24 cellular contexts compared by ENCODE assay signal in genomic region chr1:9040659-9041030, GRCh38. TPM values are rescaled to one million over a fixed set of nuclear protein-coding genes. Genes with fewer than 3 reads are reported as not detected.
DNase-seq lines count a peak whose midpoint lies in the region; ATAC-seq, FAIRE-seq and TF ChIP-seq lines count a peak whose summit lies in the region.
"Had no signal": no experiment of that assay in that cellular context is flagged by ENCODE, and none has a peak within 500 bp of the region (broad histone marks: within the 10 kb centered on the region; RNA-seq: fewer than 3 reads in every experiment).

No MANE protein-coding gene starts in this region.

- H3K4me2 ChIP-seq in DOHH2 (ENCODE audit: low read length) = no peak overlapping the region
- no peak overlapping the region for H3K4me2 ChIP-seq in GM12878 (ENCODE audit: control insufficient read depth, insufficient read depth)
- no peak overlapping the region for H3K4me2 ChIP-seq in osteoblast (ENCODE audit: insufficient read depth, low read length)
- H3K4me2 ChIP-seq: BLaER1 had no signal

- H3K27ac Mint-ChIP-seq in CD8-positive, alpha-beta T cell = no peak overlapping the region
- H3K27ac Mint-ChIP-seq: CD4-positive, CD25-positive, alpha-beta regulatory T cell; CD8-positive, alpha-beta memory T cell had no signal

- CTCF ChIA-PET in GM12878 (lab: Yijun Ruan, JAX) = interaction anchor here (1.1 to 1.3 kb wide), 3 partner anchors 28 to 61 kb away, joined by 3 to 5 read pairs (median 3); no protein-coding TSS in a partner anchor
- CTCF ChIA-PET in CD8-positive, alpha-beta T cell (lab: Charles Lee) = interaction anchor here (1.1 kb wide), 1 partner anchor 35 kb away, joined by 8 read pairs; no protein-coding TSS in a partner anchor

- no peak for ATAC-seq in GM12878
- ATAC-seq in CD8-positive, alpha-beta T cell = no peak

- peaks cover 2% of the 10 kb centered on the region for H3K36me3 Mint-ChIP-seq in CD8-positive, alpha-beta T cell
- H3K36me3 Mint-ChIP-seq: CD4-positive, CD25-positive, alpha-beta regulatory T cell had no signal

- H3K9me3 ChIP-seq in DOHH2 (ENCODE audit: control insufficient read depth, insufficient read depth, low read length) = peaks cover 12% of the 10 kb centered on the region
- H3K9me3 ChIP-seq in GM12878 (replicated peaks; ENCODE audit: control insufficient read depth, insufficient read depth, low read length) = peaks cover 5% of the 10 kb centered on the region
- H3K9me3 ChIP-seq in osteoblast (ENCODE audit: low read depth, low read length) = no peaks in the 10 kb centered on the region
- H3K9me3 ChIP-seq in CD8-positive, alpha-beta T cell (ENCODE audit: low read length) = no peaks in the 10 kb centered on the region

- no peaks in the 10 kb centered on the region for H3K4me1 Mint-ChIP-seq in CD8-positive, alpha-beta T cell (ENCODE audit: low read depth)
- H3K4me1 Mint-ChIP-seq: CD4-positive, CD25-positive, alpha-beta regulatory T cell; CD8-positive, alpha-beta memory T cell had no signal

- SMC1A ChIA-PET in GM12878 (lab: Charles Lee; ENCODE audit: uncharacterized antibody, unreplicated experiment) = no interaction called here

- no peak for DNase-seq in GM12878 (ENCODE audit: low read depth, low spot score)
- DNase-seq in osteoblast (ENCODE audit: insufficient read length, low spot score, missing footprints) = peak; percentile 39
- no peak for DNase-seq in NCI-H2196 treated with DMSO at 0.1 percent for 48 hours (lab: John Stamatoyannopoulos, UW; ENCODE audit: unreplicated experiment)
- DNase-seq in CD8-positive, alpha-beta T cell = no peak
- DNase-seq in SIG-M5 (lab: John Stamatoyannopoulos, UW) = no peak
- DNase-seq: CD4-positive, CD25-positive, alpha-beta regulatory T cell; CD8-positive, alpha-beta memory T cell; DMS 273 treated with DMSO at 0.1 percent for 48 hours; DMS79; GF-D8; GM23248; H7; HCEC 1CT had no signal

- H3K9me2 ChIP-seq in DOHH2 (replicated peaks; ENCODE audit: control insufficient read depth, low read length) = no peaks in the 10 kb centered on the region

- TF ChIP-seq CTCF in DOHH2 (IDR thresholded peaks at IDR 0.05; ENCODE audit: low read depth, low read length, poor library complexity, severe bottlenecking) = no peak
- no peak for TF ChIP-seq CTCF in GM12878 (IDR thresholded peaks at IDR 0.05 in 2 of 3, conservative IDR thresholded peaks at IDR 0.05 in 1 of 3; ENCODE audit: control insufficient read depth in 2 of 3, extremely low read depth in 1 of 3, insufficient read depth in 1 of 3, low read depth in 3 of 3, low read length in 3 of 3)
- TF ChIP-seq CTCF in osteoblast (IDR thresholded peaks at IDR 0.05; ENCODE audit: extremely low read depth, low read depth, low read length) = no peak
- TF ChIP-seq CTCF in CD8-positive, alpha-beta T cell (IDR thresholded peaks at IDR 0.05) = no peak

- BruUV-seq in GM12878 (replicated peaks; lab: Mats Ljungman, UMichigan) = no TSS peak

- TF ChIP-seq RAD21 in GM12878 (IDR thresholded peaks at IDR 0.05; ENCODE audit: insufficient read depth, low read depth, low read length) = no peak

- peaks cover 49% of the 10 kb centered on the region for H3F3A ChIP-seq in DOHH2 (ENCODE audit: control insufficient read depth, insufficient read depth)

- intact Hi-C loops in GM12878 (cut with micrococcal nuclease; ENCODE audit: unreplicated experiment) = no loop called here
- intact Hi-C loops in CD8-positive, alpha-beta T cell (cut with DNase I, micrococcal nuclease) = no loop called here

- TF ChIP-seq EP300 in GM12878 (IDR thresholded peaks at IDR 0.05; ENCODE audit: borderline replicate concordance in 1 of 2, control insufficient read depth in 1 of 2, low read depth in 2 of 2, low read length in 2 of 2) = no peak

- peak; percentile 17; the same call in 1 of the 2 replicates for TF ChIP-seq POLR2A in GM12878 (IDR thresholded peaks at IDR 0.05; ENCODE audit: low read depth, low read length)

- H3K27ac ChIP-seq in DOHH2 (ENCODE audit: low read depth, low read length) (peak overlapping the region; percentile 55), GM12878 (ENCODE audit: control insufficient read depth, insufficient read depth) (no peak overlapping the region), osteoblast (ENCODE audit: low read depth, low read length) (no peak overlapping the region)
- H3K27ac ChIP-seq in CD8-positive, alpha-beta T cell (ENCODE audit: low read depth, low read length) = no peak overlapping the region
- H3K27ac ChIP-seq: BLaER1, C4-2B, GM23248 had no signal

- H3K27me3 ChIP-seq in DOHH2 (ENCODE audit: control insufficient read depth, low read length) = no peaks in the 10 kb centered on the region
- H3K27me3 ChIP-seq in GM12878 (replicated peaks in 1 of 2; ENCODE audit: control insufficient read depth in 2 of 2, insufficient read depth in 2 of 2, low read length in 1 of 2) = no peaks in the 10 kb centered on the region
- peaks cover 8% of the 10 kb centered on the region for H3K27me3 ChIP-seq in osteoblast (ENCODE audit: insufficient read depth, low read length)
- no peaks in the 10 kb centered on the region for H3K27me3 ChIP-seq in CD8-positive, alpha-beta T cell (ENCODE audit: insufficient read depth, low read length)
- H3K27me3 ChIP-seq: BLaER1 had no signal

- H3K4me3 ChIP-seq in DOHH2 (ENCODE audit: low read length) (no peak overlapping the region), GM12878 (no peak overlapping the region), osteoblast (ENCODE audit: insufficient read depth, low read length) (no peak overlapping the region)
- no peak overlapping the region for H3K4me3 ChIP-seq in CD8-positive, alpha-beta T cell (ENCODE audit: low read depth, low read length)
- H3K4me3 ChIP-seq: BLaER1, GM23248 had no signal

- H3K27me3 Mint-ChIP-seq in CD8-positive, alpha-beta T cell (ENCODE audit: low read depth) = no peaks in the 10 kb centered on the region
- H3K27me3 Mint-ChIP-seq: CD4-positive, CD25-positive, alpha-beta regulatory T cell had no signal

- H3K79me2 ChIP-seq in DOHH2 (ENCODE audit: control insufficient read depth, low read length) (peaks cover 17% of the 10 kb centered on the region; the same call in 1 of the 2 replicates), GM12878 (ENCODE audit: control insufficient read depth, insufficient read depth, low read length) (no peaks in the 10 kb centered on the region), osteoblast (ENCODE audit: insufficient read depth, low read length) (no peaks in the 10 kb centered on the region)

- no peak for FAIRE-seq in GM12878 (lab: Jason Lieb, UNC)
- FAIRE-seq: D721Med, GM12892, GM19239, H1 had no signal

- no peak overlapping the region for H3K9ac ChIP-seq in GM12878 (ENCODE audit: control insufficient read depth, insufficient read depth, low read length)
- H3K9ac ChIP-seq: BLaER1, GM23248 had no signal

- RAD21 ChIA-PET in GM12878 (lab: Charles Lee; ENCODE audit: unreplicated experiment) = interaction anchor here (0.6 to 1.0 kb wide), 2 partner anchors 61 to 103 kb away, joined by 3 read pairs; no protein-coding TSS in a partner anchor

- 94% methylated on average over 6 of the region's 6 CpGs for WGBS in GM12878 (ENCODE audit: insufficient coverage, insufficient replicate concordance, low lambda C conversion rate, missing lambda C conversion rate)

- peaks cover under 1% of the 10 kb centered on the region for H3K9me3 Mint-ChIP-seq in CD8-positive, alpha-beta T cell

- POLR2A ChIA-PET in GM12878 (lab: Charles Lee) = no interaction called here
- POLR2A ChIA-PET in CD8-positive, alpha-beta T cell (lab: Charles Lee) = no interaction called here

- no peak overlapping the region for H3K4me3 Mint-ChIP-seq in CD8-positive, alpha-beta T cell
- H3K4me3 Mint-ChIP-seq: CD4-positive, CD25-positive, alpha-beta regulatory T cell; CD8-positive, alpha-beta memory T cell had no signal

- peaks cover 4% of the 10 kb centered on the region; the same call in 1 of the 2 replicates for H4K20me1 ChIP-seq in DOHH2 (ENCODE audit: control insufficient read depth, insufficient read depth, low read depth, low read length)
- no peaks in the 10 kb centered on the region for H4K20me1 ChIP-seq in GM12878 (ENCODE audit: control insufficient read depth, insufficient read depth)
- H4K20me1 ChIP-seq in osteoblast (ENCODE audit: insufficient read depth, low read length) = no peaks in the 10 kb centered on the region
- H4K20me1 ChIP-seq: BLaER1 had no signal

- peaks cover 96% of the 10 kb centered on the region for H3K36me3 ChIP-seq in DOHH2 (ENCODE audit: control insufficient read depth, low read length)
- peaks cover 20 to 28% of the 10 kb centered on the region in 2 experiments; a peak in 3 of 4 replicates for H3K36me3 ChIP-seq in GM12878 (ENCODE audit: control insufficient read depth in 2 of 2, insufficient read depth in 2 of 2, low read length in 1 of 2)
- no peaks in the 10 kb centered on the region for H3K36me3 ChIP-seq in osteoblast (ENCODE audit: insufficient read depth, low read length)
- no peaks in the 10 kb centered on the region for H3K36me3 ChIP-seq in CD8-positive, alpha-beta T cell (ENCODE audit: insufficient read depth, low read length)

- H3K4me1 ChIP-seq in DOHH2 (ENCODE audit: control insufficient read depth, low read length) (peaks cover 95% of the 10 kb centered on the region), GM12878 (ENCODE audit: control insufficient read depth, insufficient read depth, low read length) (peaks cover 23% of the 10 kb centered on the region), osteoblast (ENCODE audit: insufficient read depth, low read length) (no peaks in the 10 kb centered on the region)
- H3K4me1 ChIP-seq in CD8-positive, alpha-beta T cell (ENCODE audit: insufficient read depth, low read length) = no peaks in the 10 kb centered on the region

- in situ Hi-C loops in GM12878 (cut with MboI) = no loop called here

- H2AFZ ChIP-seq in GM12878 (ENCODE audit: control insufficient read depth, low read depth, low read length) (no peak overlapping the region), osteoblast (ENCODE audit: low read length) (no peak overlapping the region)
- H2AFZ ChIP-seq: GM23248 had no signal

RNA-seq across cellular contexts. Expression of gene SLC2A7, which starts 14.4 kb away (rescaled TPM):
- not detected in 2 replicates for total RNA-seq in GM12878 (2013; cell fraction: nucleolus; rRNA removed)
- total RNA-seq in GM12878 (2014; rRNA removed) = not detected in 2 replicates
- not detected in 2 replicates for total RNA-seq in GM12878 (2014; rRNA removed; fragmentation: Illumina TruSeq; extraction: Trizol)
- not detected in 2 replicates for total RNA-seq in GM12878 (2021)
- not detected for polyA plus RNA-seq in GM12878 (2011; ENCODE audit: low read depth)
- polyA plus RNA-seq in GM12878 (2011; rRNA removed) = not detected in 2 replicates
- not detected in 2 replicates for polyA plus RNA-seq in GM12878 (2011; cell fraction: cytosol; rRNA removed)
- not detected in 2 replicates for polyA plus RNA-seq in GM12878 (2011; cell fraction: nucleus; rRNA removed)
- not detected in 2 replicates for polyA plus RNA-seq in GM12878 (2012)
- not detected in 2 replicates for polyA plus RNA-seq in GM12878 (2014; fragmentation: Illumina TruSeq; extraction: Trizol)
- polyA plus RNA-seq in GM12878 (2014; fragmentation: Nextera tagmentation; extraction: Ambion mirVana) = not detected
- polyA plus RNA-seq in GM12878 (2014; rRNA removed) = not detected in 2 replicates
- not detected for polyA plus RNA-seq in GM12878 (2016; fragmentation: Nextera tagmentation; extraction: Ambion mirVana)
- not detected in 2 replicates for polyA minus RNA-seq in GM12878 (2011; rRNA and poly(A)+ RNA removed)
- polyA minus RNA-seq in GM12878 (2011; cell fraction: cytosol; rRNA and poly(A)+ RNA removed) = not detected in 2 replicates
- polyA minus RNA-seq in GM12878 (2011; cell fraction: nucleus; rRNA and poly(A)+ RNA removed) = not detected in 2 replicates
- total RNA-seq in osteoblast = not detected in 2 replicates
- not detected for total RNA-seq in CD8-positive, alpha-beta T cell
- total RNA-seq: A172; A673; CD4-positive, CD25-positive, alpha-beta regulatory T cell; CD8-positive, alpha-beta memory T cell; Daoy; G401; GM23248; H1; H7 had no signal
- polyA plus RNA-seq: CD4-positive, CD25-positive, alpha-beta regulatory T cell; CD8-positive, alpha-beta memory T cell; GM23248; H1 had no signal

RNA-seq across cellular contexts. Expression of gene SLC2A5, which starts 28.8 kb away (rescaled TPM):
- 209 and 221 TPM in 2 replicates for total RNA-seq in GM12878 (2013; cell fraction: nucleolus; rRNA removed)
- total RNA-seq in GM12878 (2014; rRNA removed) = 20.1 and 24.2 TPM in 2 replicates
- total RNA-seq in GM12878 (2014; rRNA removed; fragmentation: Illumina TruSeq; extraction: Trizol) = 10.6 and 12.3 TPM in 2 replicates
- total RNA-seq in GM12878 (2021) = 30.9 and 32.3 TPM in 2 replicates
- 47.3 TPM for polyA plus RNA-seq in GM12878 (2011; ENCODE audit: low read depth)
- polyA plus RNA-seq in GM12878 (2011; rRNA removed) = 60.0 and 76.6 TPM in 2 replicates
- polyA plus RNA-seq in GM12878 (2011; cell fraction: cytosol; rRNA removed) = 47.9 and 67.2 TPM in 2 replicates
- 282 and 381 TPM in 2 replicates for polyA plus RNA-seq in GM12878 (2011; cell fraction: nucleus; rRNA removed)
- 32.5 and 62.6 TPM in 2 replicates for polyA plus RNA-seq in GM12878 (2012)
- polyA plus RNA-seq in GM12878 (2014; fragmentation: Illumina TruSeq; extraction: Trizol) = 28.7 and 37.7 TPM in 2 replicates
- polyA plus RNA-seq in GM12878 (2014; fragmentation: Nextera tagmentation; extraction: Ambion mirVana) = 1 to 10 TPM; 4.5 to 5.2 TPM
- polyA plus RNA-seq in GM12878 (2014; rRNA removed) = 24.7 and 27.4 TPM in 2 replicates
- 10 to 100 TPM; 19.9 to 23.5 TPM for polyA plus RNA-seq in GM12878 (2016; fragmentation: Nextera tagmentation; extraction: Ambion mirVana)
- 81.5 and 87.0 TPM in 2 replicates for polyA minus RNA-seq in GM12878 (2011; rRNA and poly(A)+ RNA removed)
- 26.9 and 29.1 TPM in 2 replicates for polyA minus RNA-seq in GM12878 (2011; cell fraction: cytosol; rRNA and poly(A)+ RNA removed)
- 43.3 and 45.3 TPM in 2 replicates for polyA minus RNA-seq in GM12878 (2011; cell fraction: nucleus; rRNA and poly(A)+ RNA removed)
- total RNA-seq in osteoblast = 11.2 and 22.4 TPM in 2 replicates
- total RNA-seq in CD8-positive, alpha-beta T cell = not detected
- total RNA-seq: A172; A673; CD8-positive, alpha-beta memory T cell; Daoy; H1 had no signal
- polyA plus RNA-seq: CD8-positive, alpha-beta memory T cell had no signal

Comparison
In these comparisons a context has a peak if more than half of its experiments do, and no peak if none do; other contexts are left out.
1. RNA of gene SLC2A5, which starts 28.8 kb away (total RNA-seq): 10.6 to 221 TPM in GM12878 and 11.2 to 22.4 TPM in osteoblast; not detected in CD8-positive, alpha-beta T cell; every median in the first group is over 10 times any median in the second.